1 cellular context compared by ENCODE assay signal in the genomic region with DNA sequence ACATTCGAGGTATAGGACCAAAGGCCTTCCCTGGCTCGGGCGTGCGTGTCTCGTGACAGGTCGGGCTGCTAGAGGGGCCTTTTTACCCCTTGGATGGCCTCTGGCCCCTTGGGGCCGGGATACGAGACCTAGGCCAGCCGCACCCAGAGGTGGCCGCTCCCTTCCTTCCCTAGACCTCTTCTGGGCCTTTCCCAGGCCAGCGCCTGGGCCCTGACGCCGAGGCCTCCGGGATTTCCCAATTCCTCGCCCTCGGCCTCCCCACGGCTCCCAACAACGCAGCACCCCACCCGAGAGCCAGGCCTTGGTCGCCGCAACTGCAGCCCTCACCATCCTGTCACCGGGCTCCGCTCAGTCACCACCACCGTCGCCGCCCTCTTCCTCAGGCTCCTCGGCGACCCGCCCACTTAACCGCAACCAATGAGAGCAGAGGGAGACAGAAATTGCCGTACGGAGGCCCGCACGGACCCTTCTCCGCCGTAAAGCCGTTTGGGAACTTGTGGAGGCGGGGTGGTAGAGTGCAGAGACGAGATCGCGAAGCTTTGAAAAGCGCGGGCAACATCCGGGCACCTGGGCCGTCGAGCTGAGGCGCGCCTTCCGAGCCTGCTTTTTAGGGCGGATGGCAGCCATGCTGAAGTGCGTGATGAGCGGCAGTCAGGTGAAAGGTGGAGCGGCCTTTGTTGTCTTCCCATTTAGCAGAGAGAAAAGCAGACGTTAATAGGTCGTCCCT.
TF ChIP-seq lines count a peak whose summit lies in the region.

A gene (plus strand): TSS at position 610 of the 727 bp plus-strand sequence. CDS start 7 bp downstream, at position 617.
A gene (minus strand): TSS at position 390 of the 727 bp plus-strand sequence. CDS start 60 bp downstream, at position 330.

TF ChIP-seq in SK-N-SH, 30 proteins besides CTCF, POLR2A, EP300 and RAD21 (continued from another document):
- TF ChIP-seq, protein P1, sequence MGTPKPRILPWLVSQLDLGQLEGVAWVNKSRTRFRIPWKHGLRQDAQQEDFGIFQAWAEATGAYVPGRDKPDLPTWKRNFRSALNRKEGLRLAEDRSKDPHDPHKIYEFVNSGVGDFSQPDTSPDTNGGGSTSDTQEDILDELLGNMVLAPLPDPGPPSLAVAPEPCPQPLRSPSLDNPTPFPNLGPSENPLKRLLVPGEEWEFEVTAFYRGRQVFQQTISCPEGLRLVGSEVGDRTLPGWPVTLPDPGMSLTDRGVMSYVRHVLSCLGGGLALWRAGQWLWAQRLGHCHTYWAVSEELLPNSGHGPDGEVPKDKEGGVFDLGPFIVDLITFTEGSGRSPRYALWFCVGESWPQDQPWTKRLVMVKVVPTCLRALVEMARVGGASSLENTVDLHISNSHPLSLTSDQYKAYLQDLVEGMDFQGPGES (IDR thresholded peaks at IDR 0.05; ENCODE audit: low read depth, low read length) = peak; percentile 40; the same call in 1 of the 2 replicates
- TF ChIP-seq MXI1 (IDR thresholded peaks at IDR 0.05; ENCODE audit: low read depth, low read length) (peak; percentile 94), TCF12 (IDR thresholded peaks at IDR 0.05) (no peak), RFX5 (IDR thresholded peaks at IDR 0.05; ENCODE audit: low read length) (peak; percentile 39; the same call in 1 of the 2 replicates), FOXM1 (IDR thresholded peaks at IDR 0.05; ENCODE audit: low read depth) (no peak), RXRA (IDR thresholded peaks at IDR 0.05; ENCODE audit: borderline replicate concordance, low read depth) (no peak), ELF1 (IDR thresholded peaks at IDR 0.05) (peak; percentile 69; the same call in 1 of the 2 replicates), CHD2 (IDR thresholded peaks at IDR 0.05; ENCODE audit: low read length, partially characterized antibody) (peak; percentile 95), RCOR1 (IDR thresholded peaks at IDR 0.05; ENCODE audit: low read length) (0 out of 2 replicates have a peak, but pooled peaks have one; percentile 24), TAF1 (IDR thresholded peaks at IDR 0.05; ENCODE audit: borderline replicate concordance, low read depth, low read length) (peak; percentile 64), EZH2phosphoT487 (IDR thresholded peaks at IDR 0.05; ENCODE audit: borderline replicate concordance, low read depth) (no peak), TEAD4 (IDR thresholded peaks at IDR 0.05; ENCODE audit: borderline replicate concordance, insufficient read depth) (no peak), NRF1 (IDR thresholded peaks at IDR 0.05; ENCODE audit: low read depth, low read length) (no peak), SMC3 (IDR thresholded peaks at IDR 0.05; ENCODE audit: low read depth, low read length) (no peak), SIN3A (IDR thresholded peaks at IDR 0.05; ENCODE audit: borderline replicate concordance, low read depth, low read length) (0 out of 2 replicates have a peak, but pooled peaks have one; percentile 23), JUND (IDR thresholded peaks at IDR 0.05) (no peak), FOSL2 (IDR thresholded peaks at IDR 0.05; ENCODE audit: borderline replicate concordance, low read depth) (no peak), POLR2AphosphoS5 (IDR thresholded peaks at IDR 0.05; ENCODE audit: low read depth, low read length) (peak; percentile 61)
- TF ChIP-seq, protein P2, sequence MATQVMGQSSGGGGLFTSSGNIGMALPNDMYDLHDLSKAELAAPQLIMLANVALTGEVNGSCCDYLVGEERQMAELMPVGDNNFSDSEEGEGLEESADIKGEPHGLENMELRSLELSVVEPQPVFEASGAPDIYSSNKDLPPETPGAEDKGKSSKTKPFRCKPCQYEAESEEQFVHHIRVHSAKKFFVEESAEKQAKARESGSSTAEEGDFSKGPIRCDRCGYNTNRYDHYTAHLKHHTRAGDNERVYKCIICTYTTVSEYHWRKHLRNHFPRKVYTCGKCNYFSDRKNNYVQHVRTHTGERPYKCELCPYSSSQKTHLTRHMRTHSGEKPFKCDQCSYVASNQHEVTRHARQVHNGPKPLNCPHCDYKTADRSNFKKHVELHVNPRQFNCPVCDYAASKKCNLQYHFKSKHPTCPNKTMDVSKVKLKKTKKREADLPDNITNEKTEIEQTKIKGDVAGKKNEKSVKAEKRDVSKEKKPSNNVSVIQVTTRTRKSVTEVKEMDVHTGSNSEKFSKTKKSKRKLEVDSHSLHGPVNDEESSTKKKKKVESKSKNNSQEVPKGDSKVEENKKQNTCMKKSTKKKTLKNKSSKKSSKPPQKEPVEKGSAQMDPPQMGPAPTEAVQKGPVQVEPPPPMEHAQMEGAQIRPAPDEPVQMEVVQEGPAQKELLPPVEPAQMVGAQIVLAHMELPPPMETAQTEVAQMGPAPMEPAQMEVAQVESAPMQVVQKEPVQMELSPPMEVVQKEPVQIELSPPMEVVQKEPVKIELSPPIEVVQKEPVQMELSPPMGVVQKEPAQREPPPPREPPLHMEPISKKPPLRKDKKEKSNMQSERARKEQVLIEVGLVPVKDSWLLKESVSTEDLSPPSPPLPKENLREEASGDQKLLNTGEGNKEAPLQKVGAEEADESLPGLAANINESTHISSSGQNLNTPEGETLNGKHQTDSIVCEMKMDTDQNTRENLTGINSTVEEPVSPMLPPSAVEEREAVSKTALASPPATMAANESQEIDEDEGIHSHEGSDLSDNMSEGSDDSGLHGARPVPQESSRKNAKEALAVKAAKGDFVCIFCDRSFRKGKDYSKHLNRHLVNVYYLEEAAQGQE (IDR thresholded peaks at IDR 0.05; ENCODE audit: low read depth, low read length) = no peak; the same call in 1 of the 2 replicates
